ENCODE assay signal across 24 cellular contexts in genomic region chrX:23509256-23509655, GRCh38.
"Had no signal": no experiment of that assay in that cellular context is flagged by ENCODE, and none has a peak within 500 bp of the region (broad histone marks: within the 10 kb centered on the region; RNA-seq: fewer than 3 reads in every experiment).

No MANE protein-coding gene starts in this region.

- H3K9me3 ChIP-seq: adrenal gland, body of pancreas, colonic mucosa, gastrocnemius medialis, left ventricle myocardium inferior, mucosa of descending colon, suprapubic skin had no signal

- H3K36me3 ChIP-seq: adrenal gland, colonic mucosa, gastrocnemius medialis, left ventricle myocardium inferior, suprapubic skin, tibial artery had no signal

- H3K27ac ChIP-seq: adrenal gland, body of pancreas, colonic mucosa, gastrocnemius medialis, left ventricle myocardium inferior, suprapubic skin, tibial artery had no signal

- H3K27me3 ChIP-seq: body of pancreas, gastrocnemius medialis, suprapubic skin, tibial artery had no signal

- DNase-seq: activated CD4-positive, alpha-beta T cell treated with anti-CD3 and anti-CD28 coated beads for 36 hours; activated CD4-positive, alpha-beta T cell treated with anti-CD3 and anti-CD28 coated beads, Interleukin-2, amount 50 U/mL, for 48 hours; activated CD4-positive, CD25-positive, alpha-beta regulatory T cell; activated CD8-positive, alpha-beta memory T cell treated with anti-CD3 and anti-CD28 coated beads for 24 hours; activated effector memory CD4-positive, alpha-beta T cell treated with Interleukin-2 at 50 U/mL for 16 hours; activated naive CD4-positive, alpha-beta T cell treated with anti-CD3 and anti-CD28 coated beads for 36 hours; activated naive CD8-positive, alpha-beta T cell treated with anti-CD3 and anti-CD28 coated beads for 36 hours; adrenal gland; aorta; body of pancreas; cerebellar nuclear complex; colonic mucosa; effector CD8-positive, alpha-beta T cell; gastrocnemius medialis; glutamatergic neuron; left ventricle myocardium inferior; mucosa of descending colon; right cardiac atrium; stimulated activated naive CD4-positive, alpha-beta T cell; T-cell; tibial artery had no signal

- ATAC-seq: activated CD4-positive, alpha-beta T cell treated with anti-CD3 and anti-CD28 coated beads for 36 hours; body of pancreas; gastrocnemius medialis; mucosa of descending colon; natural killer cell treated with Interleukin-12 subunit alpha and Interleukin-12 subunit beta and Interleukin-15 and Interleukin-18, amount 100 ng/mL, for 72 hours; right cardiac atrium; T-cell had no signal

- H3K4me3 ChIP-seq: adrenal gland, body of pancreas, colonic mucosa, gastrocnemius medialis, left ventricle myocardium inferior, lung, mucosa of descending colon, suprapubic skin, tibial artery had no signal

- H3K4me1 ChIP-seq: adrenal gland, colonic mucosa, gastrocnemius medialis, left ventricle myocardium inferior, suprapubic skin had no signal
